In the genomic region with DNA sequence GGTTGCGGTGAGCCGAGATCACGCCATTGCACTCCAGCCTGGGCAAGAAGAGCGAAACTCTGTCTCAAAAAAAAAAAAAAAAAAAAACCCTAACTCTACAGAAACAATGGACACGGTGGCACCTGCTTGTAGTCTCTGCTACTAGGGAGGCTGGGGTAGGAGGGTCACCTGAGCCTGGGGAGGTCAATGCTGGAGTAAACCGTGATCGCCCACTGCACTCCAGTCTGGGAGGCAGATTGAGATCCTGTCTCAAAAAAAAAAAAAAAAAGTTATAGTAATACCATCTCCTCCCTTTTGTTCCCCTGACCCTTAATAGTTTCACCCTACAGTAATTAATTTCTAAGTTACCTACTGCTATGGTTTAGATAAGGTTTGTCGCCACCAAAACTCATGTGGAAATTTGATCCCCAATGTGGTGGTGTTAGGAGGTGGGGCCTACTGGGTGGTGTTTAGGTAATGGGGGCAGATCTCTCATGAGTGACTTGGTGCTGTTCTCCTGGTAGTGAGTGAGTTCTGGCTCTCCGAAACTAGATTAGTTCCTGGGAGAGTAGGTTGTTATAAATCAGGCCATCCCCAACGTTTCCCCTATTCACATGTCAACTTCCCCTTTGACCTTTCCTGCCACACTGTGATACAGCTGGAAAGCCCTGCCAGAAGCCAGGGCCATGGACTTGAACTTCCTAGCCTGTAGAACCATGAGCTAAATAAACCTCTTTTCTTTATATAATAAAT, we compare ENCODE assay signal across 20 cellular contexts.
"Had no signal": no experiment of that assay in that cellular context is flagged by ENCODE, and none has a peak within 500 bp of the region (broad histone marks: within the 10 kb centered on the region; RNA-seq: fewer than 3 reads in every experiment).

No MANE protein-coding gene starts in this region.

- H3K36me3 ChIP-seq: WERI-Rb-1 had no signal

- H3K27ac ChIP-seq: skin epidermis, WERI-Rb-1 had no signal

- H3K27me3 ChIP-seq: heart left ventricle had no signal

- H3K9me3 ChIP-seq: heart left ventricle, mucosa of descending colon had no signal

- H3K27ac Mint-ChIP-seq: activated CD8-positive, alpha-beta T cell treated with anti-CD3 and anti-CD28 coated beads for 36 hours; dendritic cell treated with granulocyte-macrophage colony-stimulating factor and Interleukin-4, amounts not matched to agents 40 ng/mL and 50 ng/mL, for 4 days; stimulated activated naive CD8-positive, alpha-beta T cell treated with anti-CD3 and anti-CD28 coated beads, Interleukin-15, Interleukin-2, amounts not matched to agents 100 ng/mL and 50 ng/mL, for 24 hours; T-cell had no signal

- H3K9me3 Mint-ChIP-seq: activated CD8-positive, alpha-beta T cell treated with anti-CD3 and anti-CD28 coated beads for 36 hours; dendritic cell treated with granulocyte-macrophage colony-stimulating factor and Interleukin-4, amounts not matched to agents 40 ng/mL and 50 ng/mL, for 4 days; naive thymus-derived CD4-positive, alpha-beta T cell; stimulated activated naive CD8-positive, alpha-beta T cell treated with anti-CD3 and anti-CD28 coated beads, Interleukin-15, Interleukin-2, amounts not matched to agents 100 ng/mL and 50 ng/mL, for 24 hours; T-cell had no signal

- H3K4me3 ChIP-seq: heart left ventricle, mucosa of descending colon, skin epidermis had no signal

- H3K4me3 Mint-ChIP-seq: activated CD8-positive, alpha-beta T cell treated with anti-CD3 and anti-CD28 coated beads for 36 hours; dendritic cell treated with granulocyte-macrophage colony-stimulating factor and Interleukin-4, amounts not matched to agents 40 ng/mL and 50 ng/mL, for 4 days; naive thymus-derived CD4-positive, alpha-beta T cell; stimulated activated naive CD8-positive, alpha-beta T cell treated with anti-CD3 and anti-CD28 coated beads, Interleukin-15, Interleukin-2, amounts not matched to agents 100 ng/mL and 50 ng/mL, for 24 hours; T-cell had no signal

- H3K27me3 Mint-ChIP-seq: activated CD8-positive, alpha-beta T cell treated with anti-CD3 and anti-CD28 coated beads for 36 hours; dendritic cell treated with granulocyte-macrophage colony-stimulating factor and Interleukin-4, amounts not matched to agents 40 ng/mL and 50 ng/mL, for 4 days; naive thymus-derived CD4-positive, alpha-beta T cell; stimulated activated naive CD8-positive, alpha-beta T cell treated with anti-CD3 and anti-CD28 coated beads, Interleukin-15, Interleukin-2, amounts not matched to agents 100 ng/mL and 50 ng/mL, for 24 hours; T-cell had no signal

- DNase-seq: activated CD4-positive, alpha-beta T cell treated with anti-CD3 and anti-CD28 coated beads for 4 hours; activated CD8-positive, alpha-beta memory T cell treated with anti-CD3 and anti-CD28 coated beads, Interleukin-2, amount 50 U/mL, for 4 hours; activated CD8-positive, alpha-beta T cell treated with anti-CD3 and anti-CD28 coated beads for 36 hours; anterior cingulate cortex; cerebellar nuclear complex; effector memory CD4-positive, alpha-beta T cell; heart left ventricle; left colon; mammary epithelial cell; mucosa of descending colon; naive thymus-derived CD4-positive, alpha-beta T cell; retina; stimulated activated CD4-positive, alpha-beta T cell treated with anti-CD3 and anti-CD28 coated beads, Interleukin-4, amount 100 ng/mL, for 4 hours; stimulated activated CD8-positive, alpha-beta memory T cell treated with anti-CD3 and anti-CD28 coated beads, Interleukin-4, amount 100 ng/mL, for 48 hours; T-cell; T-helper 9 cell; WERI-Rb-1 had no signal
